In genomic region chr17:57612202-57613071, GRCh38 we compare ENCODE assay signal across 10 cellular contexts.
A peak's percentile ranks its signal among the peaks of the same experiment; 100 is the strongest.
DNase-seq lines count a peak whose midpoint lies in the region; ATAC-seq lines count a peak whose summit lies in the region.
"Had no signal": no experiment of that assay in that cellular context is flagged by ENCODE, and none has a peak within 500 bp of the region (broad histone marks: within the 10 kb centered on the region; RNA-seq: fewer than 3 reads in every experiment).

No MANE protein-coding gene starts in this region.

- H3K27ac ChIP-seq in CD4-positive, alpha-beta memory T cell (ENCODE audit: low read depth, low read length), result peak overlapping the region; percentile 35
- H3K27ac ChIP-seq in HUES48 (ENCODE audit: low read depth, low read length) (peak overlapping the region; percentile 80), iPS-20b (ENCODE audit: low read length) (no peak overlapping the region)

- H3K9ac ChIP-seq in HUES48 (ENCODE audit: low read depth, low read length) (no peak overlapping the region), iPS-20b (ENCODE audit: low read depth, low read length) (peak overlapping the region; percentile 6; the same call in 1 of the 2 replicates)

- H3K4me1 ChIP-seq in CD4-positive, alpha-beta memory T cell (ENCODE audit: insufficient read depth, low read length), result peaks cover 37% of the 10 kb centered on the region
- peaks cover 35% of the 10 kb centered on the region for H3K4me1 ChIP-seq in HUES48 (ENCODE audit: control insufficient read depth, insufficient read depth, low read length)
- peaks cover 32% of the 10 kb centered on the region; the same call in 1 of the 2 replicates for H3K4me1 ChIP-seq in iPS-20b (ENCODE audit: insufficient read depth, low read length)

- DNase-seq in CD4-positive, alpha-beta memory T cell, result peak; percentile 54 to 76 (median 73)
- peak; percentile 64 to 85 for DNase-seq in NOMO-1 (lab: John Stamatoyannopoulos, UW; ENCODE audit: unreplicated experiment in 2 of 2)
- no peak for DNase-seq in NCI-H187 treated with DMSO at 0.1 percent for 48 hours (lab: John Stamatoyannopoulos, UW)
- DNase-seq in hepatic stellate cell (ENCODE audit: low spot score), result no peak
- no peak for DNase-seq in activated T-helper 2 cell treated with anti-CD3 and anti-CD28 coated beads, Interferon-gamma antibody, Interleukin-2, Interleukin-4, amounts not matched to agents 10 μg/mL and 5 μg/mL and 100 μg/mL, durations not matched to agents 14 hours and 24 hours and 36 hours (ENCODE audit: low spot score)
- DNase-seq: GF-D8; stimulated activated CD4-positive, alpha-beta T cell treated with anti-CD3 and anti-CD28 coated beads, Interleukin-12 subunit alpha, Interleukin-12 subunit beta, amount 100 ng/mL, for 4 hours had no signal

- H3K27me3 Mint-ChIP-seq in CD4-positive, alpha-beta memory T cell, result no peaks in the 10 kb centered on the region
- no peaks in the 10 kb centered on the region for H3K27me3 Mint-ChIP-seq in activated T-helper 2 cell treated with anti-CD3 and anti-CD28 coated beads, Interferon-gamma antibody, Interleukin-2, Interleukin-4, amounts not matched to agents 10 μg/mL and 5 μg/mL and 100 μg/mL, durations not matched to agents 14 hours and 24 hours and 36 hours (ENCODE audit: low read depth)

- H3K4me3 Mint-ChIP-seq in CD4-positive, alpha-beta memory T cell, result peak overlapping the region in 5 of 8 donors; percentile 24 to 72 (median 52)
- H3K4me3 Mint-ChIP-seq in activated T-helper 2 cell treated with anti-CD3 and anti-CD28 coated beads, Interferon-gamma antibody, Interleukin-2, Interleukin-4, amounts not matched to agents 10 μg/mL and 5 μg/mL and 100 μg/mL, durations not matched to agents 14 hours and 24 hours and 36 hours (ENCODE audit: low read depth), result no peak overlapping the region

- H3K27me3 ChIP-seq in CD4-positive, alpha-beta memory T cell (ENCODE audit: insufficient read depth, low read length), result no peaks in the 10 kb centered on the region
- H3K27me3 ChIP-seq in HUES48 (ENCODE audit: control insufficient read depth, insufficient read depth, low read length) (no peaks in the 10 kb centered on the region), iPS-20b (ENCODE audit: insufficient read depth, low read length) (no peaks in the 10 kb centered on the region)

- H3K4me3 ChIP-seq in CD4-positive, alpha-beta memory T cell (ENCODE audit: low read length in 2 of 2), result no peak overlapping the region
- H3K4me3 ChIP-seq in HUES48 (ENCODE audit: low read depth, low read length) (no peak overlapping the region), iPS-20b (ENCODE audit: low read length) (no peak overlapping the region)

- H3K36me3 ChIP-seq in CD4-positive, alpha-beta memory T cell (ENCODE audit: insufficient read depth, low read length), result peaks cover 8% of the 10 kb centered on the region
- H3K36me3 ChIP-seq in HUES48 (ENCODE audit: control insufficient read depth, insufficient read depth, low read length) (no peaks in the 10 kb centered on the region), iPS-20b (ENCODE audit: insufficient read depth, low read depth, low read length) (peaks cover 17% of the 10 kb centered on the region)

- POLR2A ChIA-PET in CD4-positive, alpha-beta memory T cell (lab: Charles Lee; ENCODE audit: partially characterized antibody), result interaction anchor here (1.0 to 1.3 kb wide), 3 partner anchors 9 to 13 kb away, joined by 3 to 6 read pairs (median 5); no protein-coding TSS in a partner anchor

- peak overlapping the region in 6 of 7 donors; percentile 78 to 92 (median 88) for H3K27ac Mint-ChIP-seq in CD4-positive, alpha-beta memory T cell
- no peak overlapping the region for H3K27ac Mint-ChIP-seq in activated T-helper 2 cell treated with anti-CD3 and anti-CD28 coated beads, Interferon-gamma antibody, Interleukin-2, Interleukin-4, amounts not matched to agents 10 μg/mL and 5 μg/mL and 100 μg/mL, durations not matched to agents 14 hours and 24 hours and 36 hours

- peaks cover 4 to 31% (median 21%) of the 10 kb centered on the region in 4 donors for H3K4me1 Mint-ChIP-seq in CD4-positive, alpha-beta memory T cell
- H3K4me1 Mint-ChIP-seq in activated T-helper 2 cell treated with anti-CD3 and anti-CD28 coated beads, Interferon-gamma antibody, Interleukin-2, Interleukin-4, amounts not matched to agents 10 μg/mL and 5 μg/mL and 100 μg/mL, durations not matched to agents 14 hours and 24 hours and 36 hours (ENCODE audit: low read depth), result peaks cover 9% of the 10 kb centered on the region

- intact Hi-C loops in CD4-positive, alpha-beta memory T cell (cut with micrococcal nuclease), result no loop called here
- intact Hi-C loops in activated T-helper 2 cell treated with anti-CD3 and anti-CD28 coated beads, Interferon-gamma antibody, Interleukin-2, Interleukin-4, amounts not matched to agents 10 μg/mL and 5 μg/mL and 100 μg/mL, durations not matched to agents 14 hours and 24 hours and 36 hours (cut with micrococcal nuclease), result no loop called here

- peaks cover 14 to 28% of the 10 kb centered on the region in 2 donors for H3K36me3 Mint-ChIP-seq in CD4-positive, alpha-beta memory T cell
- H3K36me3 Mint-ChIP-seq in activated T-helper 2 cell treated with anti-CD3 and anti-CD28 coated beads, Interferon-gamma antibody, Interleukin-2, Interleukin-4, amounts not matched to agents 10 μg/mL and 5 μg/mL and 100 μg/mL, durations not matched to agents 14 hours and 24 hours and 36 hours (ENCODE audit: low read depth), result peaks cover 25% of the 10 kb centered on the region

- H3K9me3 ChIP-seq in CD4-positive, alpha-beta memory T cell (ENCODE audit: control insufficient read depth in 1 of 2, low read length in 2 of 2), result no peaks in the 10 kb centered on the region
- no peaks in the 10 kb centered on the region for H3K9me3 ChIP-seq in HUES48 (ENCODE audit: control insufficient read depth, insufficient read depth, low read length)
- H3K9me3 ChIP-seq in iPS-20b (ENCODE audit: insufficient read depth, low read depth, low read length), result peaks cover 6% of the 10 kb centered on the region; the same call in 1 of the 2 replicates

- no peak for ATAC-seq in HG03175 (IDR thresholded peaks at IDR 0.05; ENCODE audit: unreplicated experiment)

- peaks cover 0 to 2% (median 0%) of the 10 kb centered on the region in 8 donors for H3K9me3 Mint-ChIP-seq in CD4-positive, alpha-beta memory T cell
- peaks cover 9% of the 10 kb centered on the region for H3K9me3 Mint-ChIP-seq in activated T-helper 2 cell treated with anti-CD3 and anti-CD28 coated beads, Interferon-gamma antibody, Interleukin-2, Interleukin-4, amounts not matched to agents 10 μg/mL and 5 μg/mL and 100 μg/mL, durations not matched to agents 14 hours and 24 hours and 36 hours

- CTCF ChIA-PET in CD4-positive, alpha-beta memory T cell (lab: Charles Lee; ENCODE audit: partially characterized antibody), result interaction anchor here (1.6 to 3.0 kb wide), 2 partner anchors 14 to 60 kb away, joined by 7 to 22 read pairs; no protein-coding TSS in a partner anchor

Comparison
In these comparisons a context has a peak if more than half of its experiments do, and no peak if none do; other contexts are left out.
1. DNase-seq: peak in CD4-positive, alpha-beta memory T cell (5 of 5) and NOMO-1 (2 of 2); none in NCI-H187 treated with DMSO at 0.1 percent for 48 hours (single experiment), hepatic stellate cell (single experiment) and activated T-helper 2 cell treated with anti-CD3 and anti-CD28 coated beads, Interferon-gamma antibody, Interleukin-2, Interleukin-4, amounts not matched to agents 10 μg/mL and 5 μg/mL and 100 μg/mL, durations not matched to agents 14 hours and 24 hours and 36 hours (single experiment).